18 cellular contexts compared by ENCODE assay signal in the genomic region with DNA sequence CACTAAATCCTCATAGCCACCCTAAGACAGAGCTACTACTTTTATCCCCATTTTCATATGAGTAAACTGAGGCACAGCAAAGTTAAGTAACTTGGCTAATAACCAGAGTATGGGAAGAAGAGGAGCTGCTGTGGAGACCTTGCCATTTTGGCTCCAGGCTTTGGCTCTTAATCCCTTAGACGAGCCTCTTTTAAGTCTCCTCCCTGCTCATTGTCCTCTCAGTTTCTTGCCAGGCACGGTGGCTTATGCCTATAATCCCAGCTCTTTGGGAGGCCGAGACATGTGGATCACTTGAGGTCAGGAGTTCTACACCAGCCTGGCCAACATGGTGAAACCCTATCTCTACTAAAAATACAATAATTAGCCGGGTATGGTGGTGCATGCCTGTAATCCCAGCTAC.
"Had no signal": no experiment of that assay in that cellular context is flagged by ENCODE, and none has a peak within 500 bp of the region (broad histone marks: within the 10 kb centered on the region; RNA-seq: fewer than 3 reads in every experiment).

No MANE protein-coding gene starts in this region.

- H3K27ac Mint-ChIP-seq: activated naive CD8-positive, alpha-beta T cell treated with anti-CD3 and anti-CD28 coated beads, Interleukin-2, amount 10 ng/mL, durations not matched to agents 7 days and 5 days; activated T-cell treated with anti-CD3 and anti-CD28 coated beads, Interleukin-2, amount 50 U/mL, for 24 hours; activated T-helper 2 cell treated with anti-CD3 and anti-CD28 coated beads, Interferon-gamma antibody, Interleukin-2, Interleukin-4, amounts not matched to agents 10 μg/mL and 5 μg/mL and 100 μg/mL, durations not matched to agents 14 hours and 24 hours and 36 hours had no signal

- FAIRE-seq: TTC549 had no signal

- H3K4me3 ChIP-seq: body of pancreas, ovary, psoas muscle, testis, upper lobe of left lung had no signal

- H3K27ac ChIP-seq: body of pancreas, epithelial cell of prostate, ovary, psoas muscle, testis, upper lobe of left lung had no signal

- H3K9me3 ChIP-seq: body of pancreas, ovary, psoas muscle, testis, upper lobe of left lung had no signal

- DNase-seq: activated CD4-positive, alpha-beta memory T cell treated with anti-CD3 and anti-CD28 coated beads, Interleukin-2, amount 10 ng/mL, durations not matched to agents 7 days and 5 days; activated CD4-positive, alpha-beta T cell treated with anti-CD3 and anti-CD28 coated beads for 48 hours; activated CD4-positive, CD25-positive, alpha-beta regulatory T cell; activated naive CD4-positive, alpha-beta T cell treated with Interleukin-2 at 50 U/mL for 16 hours; activated naive CD8-positive, alpha-beta T cell treated with anti-CD3 and anti-CD28 coated beads, Interleukin-2, amount 10 ng/mL, durations not matched to agents 7 days and 5 days; activated T-cell treated with anti-CD3 and anti-CD28 coated beads, Interleukin-2, amount 50 U/mL, for 24 hours; amygdala; body of pancreas; foreskin fibroblast; ovary; psoas muscle; right cardiac atrium; stimulated activated CD4-positive, alpha-beta T cell treated with anti-CD3 and anti-CD28 coated beads, Interleukin-2, amount 100 ng/mL, for 48 hours; testis; upper lobe of left lung had no signal

- H3K9me3 Mint-ChIP-seq: activated CD4-positive, alpha-beta memory T cell treated with anti-CD3 and anti-CD28 coated beads, Interleukin-2, amount 10 ng/mL, durations not matched to agents 7 days and 5 days; activated naive CD8-positive, alpha-beta T cell treated with anti-CD3 and anti-CD28 coated beads, Interleukin-2, amount 10 ng/mL, durations not matched to agents 7 days and 5 days; activated T-cell treated with anti-CD3 and anti-CD28 coated beads, Interleukin-2, amount 50 U/mL, for 24 hours; activated T-helper 2 cell treated with anti-CD3 and anti-CD28 coated beads, Interferon-gamma antibody, Interleukin-2, Interleukin-4, amounts not matched to agents 10 μg/mL and 5 μg/mL and 100 μg/mL, durations not matched to agents 14 hours and 24 hours and 36 hours had no signal

- H3K27me3 ChIP-seq: body of pancreas, ovary, testis had no signal

- H3K4me1 ChIP-seq: testis had no signal

- H3K36me3 ChIP-seq: ovary, upper lobe of left lung had no signal

- ATAC-seq: body of pancreas, psoas muscle, right cardiac atrium had no signal
